ENCODE assay signal across 7 cellular contexts in the genomic region with DNA sequence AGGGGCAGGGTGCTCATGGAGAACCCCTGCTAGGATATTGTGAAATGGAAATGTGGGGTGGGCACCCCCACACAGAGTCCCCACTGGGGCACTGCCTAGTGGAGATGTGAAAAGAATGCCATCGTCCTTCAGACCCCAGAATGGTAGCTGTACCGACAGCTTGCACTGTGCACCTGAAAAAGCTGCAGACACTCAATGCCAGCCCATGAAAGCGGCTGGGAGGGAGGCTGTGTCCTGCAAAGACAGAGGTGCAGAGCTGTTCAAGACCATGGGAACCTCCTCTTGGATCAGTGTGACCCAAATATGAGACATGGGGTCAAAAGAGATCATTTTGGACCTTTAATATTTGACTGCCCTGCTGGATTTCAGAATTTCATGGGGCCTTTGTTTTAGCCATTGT.
DNase-seq lines count a peak whose midpoint lies in the region; ATAC-seq and TF ChIP-seq lines count a peak whose summit lies in the region.
"Not testable (repeated sequence)": the region's sequence is repeated elsewhere in the genome, so short reads cannot be mapped to it uniquely, and the experiment has no call there.

No MANE protein-coding gene starts in this region.

- not testable (repeated sequence) for TF ChIP-seq POLR2A in prostate gland (IDR thresholded peaks at IDR 0.05); stomach (IDR thresholded peaks at IDR 0.05)

- H3K27ac ChIP-seq in left lung, prostate gland, stomach: not testable (repeated sequence)

- intact Hi-C loops in CD14-positive monocyte (cut with micrococcal nuclease); Right ventricle myocardium inferior (cut with DNase I); left lung (cut with DNase I); prostate gland (cut with DNase I); stomach (cut with DNase I; ENCODE audit: low total_unique reads): not testable (repeated sequence)

- H3K9me3 Mint-ChIP-seq in CD14-positive monocyte; activated CD8-positive, alpha-beta memory T cell treated with anti-CD3 and anti-CD28 coated beads, Interleukin-2, amount 10 ng/mL, durations not matched to agents 7 days and 5 days (ENCODE audit: low read depth): not testable (repeated sequence)

- not testable (repeated sequence) for H3K36me3 Mint-ChIP-seq in CD14-positive monocyte; activated CD8-positive, alpha-beta memory T cell treated with anti-CD3 and anti-CD28 coated beads, Interleukin-2, amount 10 ng/mL, durations not matched to agents 7 days and 5 days

- CTCF ChIA-PET in activated CD8-positive, alpha-beta memory T cell treated with anti-CD3 and anti-CD28 coated beads, Interleukin-2, amount 10 ng/mL, durations not matched to agents 7 days and 5 days (lab: Charles Lee) = not testable (repeated sequence)

- not testable (repeated sequence) for H3K4me1 ChIP-seq in left lung; prostate gland (replicated peaks); stomach

- H3K4me1 Mint-ChIP-seq in CD14-positive monocyte; activated CD8-positive, alpha-beta memory T cell treated with anti-CD3 and anti-CD28 coated beads, Interleukin-2, amount 10 ng/mL, durations not matched to agents 7 days and 5 days: not testable (repeated sequence)

- not testable (repeated sequence) for H3K27me3 ChIP-seq in left lung; prostate gland (replicated peaks; ENCODE audit: insufficient read depth); stomach

- WGBS in prostate gland = 73% methylated on average over 2 of the region's 3 CpGs
- 72 to 84% (median 80%) methylated on average over 2 to 3 of the region's 3 CpGs; no CpG with 5 or more reads in 2 of the 5 donors for WGBS in stomach, 5 donors

- peak; percentile 20 for DNase-seq in CD14-positive monocyte (ENCODE audit: low spot score)
- DNase-seq in activated CD8-positive, alpha-beta memory T cell treated with anti-CD3 and anti-CD28 coated beads, Interleukin-2, amount 10 ng/mL, durations not matched to agents 7 days and 5 days = peak; percentile 34
- peak; percentile 11 for DNase-seq in Right ventricle myocardium inferior (ENCODE audit: missing footprints)
- peak; percentile 17 to 46 for DNase-seq in left lung
- peak; percentile 15 for DNase-seq in omental fat pad (ENCODE audit: low spot score)
- peak; percentile 1 for DNase-seq in prostate gland (ENCODE audit: low spot score)
- peak; percentile 20 for DNase-seq in stomach

- TF ChIP-seq CTCF in CD14-positive monocyte (IDR thresholded peaks at IDR 0.05); left lung (IDR thresholded peaks at IDR 0.05); omental fat pad (IDR thresholded peaks at IDR 0.05); prostate gland (IDR thresholded peaks at IDR 0.05); stomach (IDR thresholded peaks at IDR 0.05): not testable (repeated sequence)

- not testable (repeated sequence) for H3K4me3 ChIP-seq in left lung, prostate gland, stomach

- H3K36me3 ChIP-seq in left lung, prostate gland, stomach: not testable (repeated sequence)

- not testable (repeated sequence) for TF ChIP-seq EP300 in stomach (IDR thresholded peaks at IDR 0.05)

- H3K4me3 Mint-ChIP-seq in CD14-positive monocyte; activated CD8-positive, alpha-beta memory T cell treated with anti-CD3 and anti-CD28 coated beads, Interleukin-2, amount 10 ng/mL, durations not matched to agents 7 days and 5 days: not testable (repeated sequence)

- ATAC-seq in activated CD8-positive, alpha-beta memory T cell treated with anti-CD3 and anti-CD28 coated beads, Interleukin-2, amount 10 ng/mL, durations not matched to agents 7 days and 5 days; Right ventricle myocardium inferior; left lung; omental fat pad (ENCODE audit: low FRiP score): not testable (repeated sequence)

- not testable (repeated sequence) for H3K27ac Mint-ChIP-seq in CD14-positive monocyte; activated CD8-positive, alpha-beta memory T cell treated with anti-CD3 and anti-CD28 coated beads, Interleukin-2, amount 10 ng/mL, durations not matched to agents 7 days and 5 days

- not testable (repeated sequence) for H3K27me3 Mint-ChIP-seq in CD14-positive monocyte (ENCODE audit: low read depth in 3 of 3); activated CD8-positive, alpha-beta memory T cell treated with anti-CD3 and anti-CD28 coated beads, Interleukin-2, amount 10 ng/mL, durations not matched to agents 7 days and 5 days

- not testable (repeated sequence) for H3K9me3 ChIP-seq in left lung, prostate gland, stomach
